ENCODE assay signal across 8 cellular contexts in the genomic region with DNA sequence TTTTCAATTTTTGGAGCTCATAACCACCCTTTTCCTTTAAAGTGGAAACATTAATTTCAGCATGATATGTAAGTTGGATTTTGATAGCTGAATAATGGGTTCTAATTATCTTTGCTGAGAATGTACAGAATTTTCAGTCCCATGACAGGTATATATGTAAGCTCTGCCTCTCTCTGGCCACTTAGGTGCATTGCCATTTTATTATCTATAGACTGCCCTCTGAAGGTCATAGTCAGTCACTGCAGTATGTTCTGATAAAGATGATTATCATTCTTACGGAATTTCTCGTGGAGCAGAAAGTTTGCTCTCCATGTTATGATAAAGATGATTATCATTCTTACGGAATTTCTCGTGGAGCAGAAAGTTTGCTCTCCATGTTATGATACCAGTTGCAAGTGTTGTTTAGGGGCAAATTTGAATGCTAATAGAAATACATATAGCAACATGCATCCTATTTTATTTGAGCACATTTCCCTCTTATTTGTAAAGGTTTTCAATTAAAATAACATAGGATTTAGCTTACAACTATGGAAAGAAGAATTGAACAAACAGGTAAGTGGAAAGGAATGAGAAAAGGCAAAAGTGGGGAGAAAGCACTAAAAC. TPM values are rescaled to one million over a fixed set of nuclear protein-coding genes. Genes with fewer than 3 reads are reported as not detected.
DNase-seq lines count a peak whose midpoint lies in the region; TF ChIP-seq lines count a peak whose summit lies in the region.

No MANE protein-coding gene starts in this region.

- no peaks in the 10 kb centered on the region for H3K36me3 ChIP-seq in SJCRH30
- no peaks in the 10 kb centered on the region for H3K36me3 ChIP-seq in fibroblast of lung (ENCODE audit: control insufficient read depth, insufficient read depth, low read length)

- no peaks in the 10 kb centered on the region for H3K79me2 ChIP-seq in fibroblast of lung (ENCODE audit: control insufficient read depth, insufficient read depth, low read length)

- TF ChIP-seq CTCF in GM12865 (IDR thresholded peaks at IDR 0.05; ENCODE audit: insufficient read depth, low read depth, low read length, missing control alignments) (peak; percentile 76), LNCaP clone FGC (IDR thresholded peaks at IDR 0.05; ENCODE audit: control insufficient read depth, extremely low read depth, insufficient read depth) (peak; percentile 97), fibroblast of lung (conservative IDR thresholded peaks at IDR 0.05 in 1 of 2, IDR thresholded peaks at IDR 0.05 in 1 of 2; ENCODE audit: low read depth in 1 of 2, low read length in 2 of 2) (peak; percentile 78 to 87), coronary artery (IDR thresholded peaks at IDR 0.05) (no peak)

- no peak overlapping the region for H3K4me2 ChIP-seq in fibroblast of lung (ENCODE audit: extremely low read depth, insufficient read depth, low read length)

- H4K20me1 ChIP-seq in fibroblast of lung (ENCODE audit: control insufficient read depth, extremely low read depth, insufficient read depth, low read length), result no peaks in the 10 kb centered on the region

- no peak overlapping the region for H3K9ac ChIP-seq in fibroblast of lung (ENCODE audit: insufficient read depth, low read length)

- H3K4me1 ChIP-seq in SJCRH30, result peaks cover 33% of the 10 kb centered on the region
- peaks cover 4% of the 10 kb centered on the region for H3K4me1 ChIP-seq in fibroblast of lung (ENCODE audit: control insufficient read depth, extremely low read depth, insufficient read depth, low read length)

- H3K27ac ChIP-seq in SJCRH30, result no peak overlapping the region
- H3K27ac ChIP-seq in fibroblast of lung (ENCODE audit: insufficient read depth, low read length), result no peak overlapping the region
- H3K27ac ChIP-seq in coronary artery, result no peak overlapping the region

- no peak overlapping the region for H2AFZ ChIP-seq in fibroblast of lung (ENCODE audit: low read length)

- no peaks in the 10 kb centered on the region for H3K9me3 ChIP-seq in SJCRH30 (replicated peaks)
- no peaks in the 10 kb centered on the region for H3K9me3 ChIP-seq in fibroblast of lung (ENCODE audit: control insufficient read depth, insufficient read depth, low read depth, low read length)

- no peak overlapping the region for H3K4me3 ChIP-seq in GM12865 (ENCODE audit: low read depth, low read length)
- H3K4me3 ChIP-seq in LNCaP clone FGC (ENCODE audit: low read depth, low read length), result no peak overlapping the region
- no peak overlapping the region for H3K4me3 ChIP-seq in SJCRH30
- no peak overlapping the region for H3K4me3 ChIP-seq in fibroblast of lung (replicated peaks in 1 of 4; ENCODE audit: control extremely low read depth in 1 of 4, insufficient read depth in 1 of 4, low read depth in 3 of 4, low read length in 4 of 4)
- no peak overlapping the region for H3K4me3 ChIP-seq in coronary artery

- H3K27me3 ChIP-seq in SJCRH30 (no peaks in the 10 kb centered on the region), fibroblast of lung (ENCODE audit: control insufficient read depth, insufficient read depth, low read length) (no peaks in the 10 kb centered on the region)

- peak; percentile 24 for DNase-seq in AG08395 (ENCODE audit: low spot score)
- peak; percentile 69 for DNase-seq in GM12865 (ENCODE audit: low read depth)
- DNase-seq in HCEC 1CT, result peak; percentile 43
- no peak for DNase-seq in LNCaP clone FGC (ENCODE audit: low read depth)
- peak; percentile 46 to 75 for DNase-seq in SJCRH30
- peak; percentile 44 to 64 for DNase-seq in fibroblast of lung (ENCODE audit: low read depth in 2 of 2)
- DNase-seq in renal cortical epithelial cell (ENCODE audit: low read depth), result peak; percentile 69
- no peak for DNase-seq in coronary artery (ENCODE audit: low spot score)

RNA-seq across cellular contexts. Expression of a gene that starts 10.4 kb away (rescaled TPM):
- total RNA-seq in SJCRH30 (2014; rRNA removed; shearing (Covaris generic)), result 12.7 and 13.3 TPM in 2 replicates
- total RNA-seq in fibroblast of lung (under 0.01 and 0.83 TPM in 2 replicates), renal cortical epithelial cell (0.75 and 1.2 TPM in 2 replicates)
- polyA plus RNA-seq in fibroblast of lung, result 0.35 and 1.5 TPM in 2 replicates
- 0.71 and 1.2 TPM in 2 replicates for polyA plus RNA-seq in fibroblast of lung (2012)
- not detected in 2 replicates for polyA minus RNA-seq in fibroblast of lung (ENCODE audit: low replicate concordance)

RNA-seq across cellular contexts. Expression of a gene that starts 35.1 kb away (rescaled TPM):
- not detected in 2 replicates for total RNA-seq in SJCRH30 (2014; rRNA removed; shearing (Covaris generic))
- total RNA-seq in fibroblast of lung (not detected in 2 replicates), renal cortical epithelial cell (not detected in 2 replicates)
- polyA plus RNA-seq in fibroblast of lung, result not detected in 2 replicates
- polyA plus RNA-seq in fibroblast of lung (2012), result not detected in 2 replicates
- not detected in 2 replicates for polyA minus RNA-seq in fibroblast of lung (ENCODE audit: low replicate concordance)

RNA-seq across cellular contexts. Expression of a gene that starts 42.4 kb away (rescaled TPM):
- not detected in 2 replicates for total RNA-seq in SJCRH30 (2014; rRNA removed; shearing (Covaris generic))
- not detected in 2 replicates for total RNA-seq in fibroblast of lung
- 0.03 TPM in 1 of 2 replicates, not detected in the other for polyA plus RNA-seq in fibroblast of lung
- not detected in 2 replicates for polyA plus RNA-seq in fibroblast of lung (2012)
- 0.70 TPM in 1 of 2 replicates, not detected in the other for polyA minus RNA-seq in fibroblast of lung (ENCODE audit: low replicate concordance)
- not detected in 2 replicates for total RNA-seq in renal cortical epithelial cell

Comparison
In these comparisons a context has a peak if more than half of its experiments do, and no peak if none do; other contexts are left out.
1. DNase-seq: peak in AG08395 (single experiment), GM12865 (single experiment), HCEC 1CT (single experiment), SJCRH30 (2 of 2), fibroblast of lung (2 of 2) and renal cortical epithelial cell (single experiment); none in LNCaP clone FGC (single experiment) and coronary artery (single experiment).